In genomic region chr18:42446195-42446594, GRCh38 we compare ENCODE assay signal across 1 cellular context.
A peak's percentile ranks its signal among the peaks of the same experiment; 100 is the strongest.
TF ChIP-seq lines count a peak whose summit lies in the region.

No MANE protein-coding gene starts in this region.

TF ChIP-seq in HepG2, 621 proteins besides CTCF, POLR2A, EP300 and RAD21 (continued from another document and continues in another):
- TF ChIP-seq TRAFD1 (CRISPR knock-in tag; IDR thresholded peaks at IDR 0.05; ENCODE audit: borderline replicate concordance) (no peak), SP1 (IDR thresholded peaks at IDR 0.05) (no peak), SP1 (CRISPR knock-in tag; IDR thresholded peaks at IDR 0.05) (no peak), ZNF142 (CRISPR knock-in tag; IDR thresholded peaks at IDR 0.05) (no peak), ARNT (IDR thresholded peaks at IDR 0.05) (no peak), CREB1 (IDR thresholded peaks at IDR 0.05) (peak; percentile 35; the same call in 1 of the 2 replicates), CREB1 (CRISPR knock-in tag; IDR thresholded peaks at IDR 0.05) (peak; percentile 47; the same call in 1 of the 2 replicates), PAF1 (CRISPR knock-in tag; IDR thresholded peaks at IDR 0.05) (no peak), ZIK1 (CRISPR knock-in tag; IDR thresholded peaks at IDR 0.05; ENCODE audit: borderline replicate concordance, low read depth) (no peak), E2F2 (CRISPR knock-in tag; IDR thresholded peaks at IDR 0.05; ENCODE audit: borderline replicate concordance) (no peak), FOSL1 (CRISPR knock-in tag; IDR thresholded peaks at IDR 0.05; ENCODE audit: borderline replicate concordance) (no peak), ZBTB8A (CRISPR knock-in tag; IDR thresholded peaks at IDR 0.05; ENCODE audit: borderline replicate concordance, low read depth) (no peak), ZNF296 (CRISPR knock-in tag; conservative IDR thresholded peaks at IDR 0.05) (no peak), ZBTB21 (CRISPR knock-in tag; IDR thresholded peaks at IDR 0.05) (no peak), ZNF710 (CRISPR knock-in tag; IDR thresholded peaks at IDR 0.05; ENCODE audit: borderline replicate concordance) (no peak), ZMYM4 (CRISPR knock-in tag; IDR thresholded peaks at IDR 0.05) (peak; percentile 85), KDM2A (CRISPR knock-in tag; IDR thresholded peaks at IDR 0.05; ENCODE audit: borderline replicate concordance, low read depth) (no peak), UBTF (CRISPR knock-in tag; IDR thresholded peaks at IDR 0.05) (no peak), ERF (CRISPR knock-in tag; IDR thresholded peaks at IDR 0.05) (no peak), PAX8 (CRISPR knock-in tag; IDR thresholded peaks at IDR 0.05; ENCODE audit: borderline replicate concordance) (no peak), PHF21A (CRISPR knock-in tag; IDR thresholded peaks at IDR 0.05) (peak; percentile 31; the same call in 1 of the 2 replicates), ZNF496 (CRISPR knock-in tag; IDR thresholded peaks at IDR 0.05; ENCODE audit: insufficient replicate concordance) (no peak), CBX2 (IDR thresholded peaks at IDR 0.05; ENCODE audit: low read depth, low read length) (no peak), CBX2 (CRISPR knock-in tag; IDR thresholded peaks at IDR 0.05; ENCODE audit: low read depth) (no peak), HDAC2 (CRISPR knock-in tag; IDR thresholded peaks at IDR 0.05) (peak; percentile 76), SP140L (CRISPR knock-in tag; IDR thresholded peaks at IDR 0.05; ENCODE audit: borderline replicate concordance) (no peak), ZNF503 (CRISPR knock-in tag; IDR thresholded peaks at IDR 0.05) (peak; percentile 51; the same call in 1 of the 2 replicates), TRIM24 (CRISPR knock-in tag; IDR thresholded peaks at IDR 0.05) (no peak), SALL2 (CRISPR knock-in tag; IDR thresholded peaks at IDR 0.05) (no peak), ZBTB26 (CRISPR knock-in tag; IDR thresholded peaks at IDR 0.05; ENCODE audit: borderline replicate concordance) (no peak), ZKSCAN1 (IDR thresholded peaks at IDR 0.05; ENCODE audit: low read length) (no peak), ZNF121 (CRISPR knock-in tag; IDR thresholded peaks at IDR 0.05) (no peak), THAP9 (CRISPR knock-in tag; IDR thresholded peaks at IDR 0.05; ENCODE audit: borderline replicate concordance) (no peak), ATF4 (CRISPR knock-in tag; IDR thresholded peaks at IDR 0.05) (peak in 1 of 2 experiments; percentile 58; a peak in 2 of 4 replicates), SIN3B (IDR thresholded peaks at IDR 0.05; ENCODE audit: low read length) (no peak), KLF15 (CRISPR knock-in tag; IDR thresholded peaks at IDR 0.05; ENCODE audit: borderline replicate concordance) (no peak), CHD2 (IDR thresholded peaks at IDR 0.05; ENCODE audit: low read depth, low read length) (no peak), ZSCAN12 (CRISPR knock-in tag; IDR thresholded peaks at IDR 0.05) (no peak), ZNF556 (CRISPR knock-in tag; IDR thresholded peaks at IDR 0.05; ENCODE audit: borderline replicate concordance) (no peak), ZNF703 (CRISPR knock-in tag; IDR thresholded peaks at IDR 0.05; ENCODE audit: borderline replicate concordance) (no peak), ZNF776 (CRISPR knock-in tag; IDR thresholded peaks at IDR 0.05) (no peak), NR3C1 (CRISPR knock-in tag; IDR thresholded peaks at IDR 0.05) (no peak), ZNF260 (CRISPR knock-in tag; IDR thresholded peaks at IDR 0.05; ENCODE audit: borderline replicate concordance, low read depth) (no peak), KDM1A (CRISPR knock-in tag; IDR thresholded peaks at IDR 0.05) (0 out of 2 replicates have a peak, but pooled peaks have one; percentile 55)
